ENCODE assay signal across 10 cellular contexts in the genomic region with DNA sequence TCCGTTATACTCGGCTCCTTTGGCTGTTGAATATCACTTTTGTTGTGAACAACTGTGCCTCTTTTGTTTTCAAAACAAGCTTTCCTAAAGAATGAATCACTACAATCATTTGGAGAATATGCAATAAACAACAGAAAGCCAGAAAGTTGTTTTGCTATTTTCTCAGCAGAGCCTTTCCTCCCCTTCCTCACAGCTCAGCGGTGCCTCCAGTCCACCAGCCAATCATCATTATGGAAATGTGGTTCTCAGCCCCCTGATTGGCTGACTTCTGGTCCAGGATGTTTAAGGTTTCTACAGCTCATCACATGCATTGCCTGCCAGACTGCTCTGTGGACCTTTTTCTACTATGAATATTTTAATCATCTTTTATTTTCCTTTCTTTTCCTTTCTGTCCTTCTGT. TPM values are rescaled to one million over a fixed set of nuclear protein-coding genes. Genes with fewer than 3 reads are reported as not detected.
DNase-seq lines count a peak whose midpoint lies in the region; ATAC-seq and TF ChIP-seq lines count a peak whose summit lies in the region.
"Had no signal": no experiment of that assay in that cellular context is flagged by ENCODE, and none has a peak within 500 bp of the region (broad histone marks: within the 10 kb centered on the region; RNA-seq: fewer than 3 reads in every experiment).

No MANE protein-coding gene starts in this region.

- no peak for TF ChIP-seq CTCF in left lung (IDR thresholded peaks at IDR 0.05)
- TF ChIP-seq CTCF in ascending aorta (IDR thresholded peaks at IDR 0.05) = no peak

- H3K9me3 ChIP-seq in left lung (no peaks in the 10 kb centered on the region), ascending aorta (no peaks in the 10 kb centered on the region)

- H3K4me3 ChIP-seq in left lung = no peak overlapping the region
- no peak overlapping the region for H3K4me3 ChIP-seq in ascending aorta

- H3K27ac ChIP-seq in angular gyrus (ENCODE audit: low read depth, low read length) = peak overlapping the region; percentile 76
- H3K27ac ChIP-seq in left lung = no peak overlapping the region
- no peak overlapping the region for H3K27ac ChIP-seq in ascending aorta
- H3K27ac ChIP-seq: epithelial cell of prostate had no signal

- DNase-seq in Caki2 (ENCODE audit: low read depth) = peak; percentile 40
- peak; percentile 37 for DNase-seq in NCI-H1436 (lab: John Stamatoyannopoulos, UW)
- no peak for DNase-seq in left lung
- DNase-seq in NCI-H226 = no peak
- no peak for DNase-seq in ascending aorta (ENCODE audit: low spot score in 2 of 2)
- DNase-seq in SKM-1 treated with dmso at 0.1 percent for 144 hours (lab: John Stamatoyannopoulos, UW; ENCODE audit: unreplicated experiment) = no peak
- DNase-seq: CD8-positive, alpha-beta memory T cell had no signal

- in situ Hi-C loops in Caki2 (cut with HindIII; ENCODE audit: low pct_unique_long_range_greater_than_20kb, low sequenced_read_pairs) = no loop called here

- intact Hi-C loops in left lung (cut with DNase I) (no loop called here), ascending aorta (cut with DNase I) (no loop called here)

- ATAC-seq in left lung (peak; percentile 33), GM21515 (IDR thresholded peaks at IDR 0.05; ENCODE audit: unreplicated experiment) (no peak)

- H3K27me3 ChIP-seq in left lung = no peaks in the 10 kb centered on the region
- H3K27me3 ChIP-seq in ascending aorta = no peaks in the 10 kb centered on the region

- H3K4me1 ChIP-seq in left lung (no peaks in the 10 kb centered on the region), ascending aorta (no peaks in the 10 kb centered on the region)

- no peaks in the 10 kb centered on the region for H3K36me3 ChIP-seq in left lung
- H3K36me3 ChIP-seq in ascending aorta = no peaks in the 10 kb centered on the region

RNA-seq across cellular contexts. Expression of gene ZNF608, which starts 9.1 kb away (rescaled TPM):
- 23.9 and 24.7 TPM in 2 replicates for total RNA-seq in Caki2 (2014; rRNA removed; shearing (Covaris generic); ENCODE audit: low replicate concordance)
- total RNA-seq in left lung (10 to 100 TPM; 21.9 to 24.0 TPM), ascending aorta (15.4 TPM)
- total RNA-seq: CD8-positive, alpha-beta memory T cell had no signal

Comparison
In these comparisons a context has a peak if more than half of its experiments do, and no peak if none do; other contexts are left out.
1. DNase-seq: peak in Caki2 (single experiment) and NCI-H1436 (single experiment); none in left lung (0 of 2), NCI-H226 (single experiment), ascending aorta (0 of 2) and SKM-1 treated with dmso at 0.1 percent for 144 hours (single experiment).